ENCODE assay signal across 7 cellular contexts in the genomic region with DNA sequence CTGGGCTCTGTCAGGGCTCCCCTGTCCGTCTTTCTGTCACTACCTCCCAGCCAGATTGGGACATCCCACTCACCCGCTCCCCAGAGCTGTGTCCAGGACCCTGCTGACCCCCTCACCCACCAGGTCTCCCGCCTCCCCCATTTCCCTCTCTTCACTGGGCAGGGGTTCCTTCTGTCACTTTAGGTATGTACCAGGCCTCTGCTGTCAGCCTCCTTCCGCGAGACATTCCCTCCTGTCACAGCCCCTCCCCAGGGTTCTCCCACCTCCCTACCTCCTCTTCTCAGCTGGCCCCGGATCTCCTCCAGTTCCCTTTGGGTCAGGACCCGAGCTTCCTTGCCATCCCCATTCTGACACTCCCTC. TPM values are rescaled to one million over a fixed set of nuclear protein-coding genes. Genes with fewer than 3 reads are reported as not detected.
A peak's percentile ranks its signal among the peaks of the same experiment; 100 is the strongest.
DNase-seq lines count a peak whose midpoint lies in the region; ATAC-seq, FAIRE-seq and TF ChIP-seq lines count a peak whose summit lies in the region.

No MANE protein-coding gene starts in this region.

- peaks cover 0 to 38% (median 19%) of the 10 kb centered on the region in 6 donors for H3K36me3 ChIP-seq in spleen

- H3K4me1 ChIP-seq in spleen, result peaks cover 15 to 47% (median 30%) of the 10 kb centered on the region in 6 donors

- CTCF ChIA-PET in activated CD8-positive, alpha-beta T cell treated with anti-CD3 and anti-CD28 coated beads, Interleukin-2, amount 10 ng/mL, durations not matched to agents 7 days and 5 days (lab: Charles Lee), result interaction anchor here (1.8 kb wide), 1 partner anchor 106 kb away, joined by 9 read pairs; a partner anchor contains a TSS

- peaks cover 0 to 9% (median 0%) of the 10 kb centered on the region in 7 donors for H3K27me3 ChIP-seq in spleen (replicated peaks in 1 of 7)

- peak; percentile 1 for ATAC-seq in HG03045 (IDR thresholded peaks at IDR 0.05; ENCODE audit: unreplicated experiment)
- ATAC-seq in activated CD8-positive, alpha-beta T cell treated with anti-CD3 and anti-CD28 coated beads, Interleukin-2, amount 10 ng/mL, durations not matched to agents 7 days and 5 days, result peak; percentile 0

- DNase-seq in activated CD8-positive, alpha-beta T cell treated with anti-CD3 and anti-CD28 coated beads, Interleukin-2, amount 10 ng/mL, durations not matched to agents 7 days and 5 days, result no peak
- DNase-seq in spleen (no peak), NCI-H1105 (lab: John Stamatoyannopoulos, UW) (no peak), D721Med (ENCODE audit: insufficient read length, low spot score) (no peak), nucleus accumbens (lab: John Stamatoyannopoulos, UW) (no peak)

- H3K27me3 Mint-ChIP-seq in activated CD8-positive, alpha-beta T cell treated with anti-CD3 and anti-CD28 coated beads, Interleukin-2, amount 10 ng/mL, durations not matched to agents 7 days and 5 days (ENCODE audit: low read depth), result peaks cover 7% of the 10 kb centered on the region

- H3K4me3 Mint-ChIP-seq in activated CD8-positive, alpha-beta T cell treated with anti-CD3 and anti-CD28 coated beads, Interleukin-2, amount 10 ng/mL, durations not matched to agents 7 days and 5 days, result peak overlapping the region; percentile 93

- no peak for TF ChIP-seq POLR2A in spleen (IDR thresholded peaks at IDR 0.05)

- FAIRE-seq in D721Med (lab: Jason Lieb, UNC), result no peak

- H3K4me3 ChIP-seq in iPS-11a (ENCODE audit: low read depth, low read length), result peak overlapping the region; percentile 86
- H3K4me3 ChIP-seq in spleen, result peak overlapping the region; percentile 56 to 93 (median 73)

- H3K27ac Mint-ChIP-seq in activated CD8-positive, alpha-beta T cell treated with anti-CD3 and anti-CD28 coated beads, Interleukin-2, amount 10 ng/mL, durations not matched to agents 7 days and 5 days, result peak overlapping the region; percentile 96

- POLR2A ChIA-PET in activated CD8-positive, alpha-beta T cell treated with anti-CD3 and anti-CD28 coated beads, Interleukin-2, amount 10 ng/mL, durations not matched to agents 7 days and 5 days (lab: Charles Lee), result interaction anchor here (0.9 to 2.5 kb wide), 12 partner anchors 10 to 366 kb away, joined by 3 to 31 read pairs (median 4); a partner anchor contains a TSS

- TF ChIP-seq CTCF in spleen (IDR thresholded peaks at IDR 0.05 in 8 of 11, conservative IDR thresholded peaks at IDR 0.05 in 3 of 11) (no peak), D721Med (IDR thresholded peaks at IDR 0.05; ENCODE audit: insufficient read depth, missing control alignments) (no peak)

- 0 to 7% (median 5%) methylated on average over 7 of the region's 7 CpGs for WGBS in spleen, 5 donors

- peaks cover 44% of the 10 kb centered on the region for H3K4me1 Mint-ChIP-seq in activated CD8-positive, alpha-beta T cell treated with anti-CD3 and anti-CD28 coated beads, Interleukin-2, amount 10 ng/mL, durations not matched to agents 7 days and 5 days (ENCODE audit: low read depth)

- H3K9me3 Mint-ChIP-seq in activated CD8-positive, alpha-beta T cell treated with anti-CD3 and anti-CD28 coated beads, Interleukin-2, amount 10 ng/mL, durations not matched to agents 7 days and 5 days (ENCODE audit: insufficient read depth), result no peaks in the 10 kb centered on the region

- no peaks in the 10 kb centered on the region for H3K9me3 ChIP-seq in spleen

- peaks cover 37% of the 10 kb centered on the region for H3K36me3 Mint-ChIP-seq in activated CD8-positive, alpha-beta T cell treated with anti-CD3 and anti-CD28 coated beads, Interleukin-2, amount 10 ng/mL, durations not matched to agents 7 days and 5 days (ENCODE audit: low read depth)

- peak overlapping the region in 7 of 8 donors; percentile 62 to 88 (median 77) for H3K27ac ChIP-seq in spleen

- intact Hi-C loops in spleen (cut with DNase I; ENCODE audit: low total_unique reads), result loop anchor here (10.0 kb wide), 1 partner anchor 109 kb away; a partner anchor contains a TSS

RNA-seq across cellular contexts. Expression of a gene that starts 0.5 kb away (rescaled TPM):
- 10 to 100 TPM; 38.2 to 39.0 TPM for total RNA-seq in activated CD8-positive, alpha-beta T cell treated with anti-CD3 and anti-CD28 coated beads, Interleukin-2, amount 10 ng/mL, durations not matched to agents 7 days and 5 days
- 10 to 100 TPM; 14.4 to 21.0 (median 18.5) TPM for total RNA-seq in spleen
- polyA plus RNA-seq in spleen, result 10 to 100 TPM; 14.6 to 18.0 (median 15.4) TPM

RNA-seq across cellular contexts. Expression of a gene that starts 21.0 kb away (rescaled TPM):
- total RNA-seq in activated CD8-positive, alpha-beta T cell treated with anti-CD3 and anti-CD28 coated beads, Interleukin-2, amount 10 ng/mL, durations not matched to agents 7 days and 5 days, result 1 to 10 TPM; 9.2 to 9.4 TPM
- total RNA-seq in spleen, result 10 to 100 TPM; 10.7 to 15.1 (median 11.9) TPM
- polyA plus RNA-seq in spleen, result 1 to 10 TPM; 4.7 to 6.0 (median 4.9) TPM
